Comparison of ENCODE assay signal across 9 cellular contexts in the genomic region with DNA sequence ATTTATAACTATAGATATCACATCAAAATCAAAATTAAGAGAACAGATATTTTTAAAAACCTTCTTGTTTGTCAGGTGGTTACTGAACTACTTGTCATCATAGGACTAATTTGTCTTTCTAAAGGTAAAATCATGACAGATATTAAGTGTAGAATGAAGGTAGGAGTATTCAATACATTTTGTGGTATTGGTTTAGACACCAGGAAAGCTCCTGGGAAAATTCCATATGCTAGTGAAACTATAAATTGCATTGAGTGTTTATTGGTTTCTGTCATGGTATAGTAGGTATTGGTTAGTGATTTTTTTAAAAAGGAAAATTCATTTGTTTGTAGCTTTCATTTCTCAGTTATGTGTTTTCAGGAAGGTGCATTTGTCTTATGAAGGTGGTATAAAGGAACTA.
"Had no signal": no experiment of that assay in that cellular context is flagged by ENCODE, and none has a peak within 500 bp of the region (broad histone marks: within the 10 kb centered on the region; RNA-seq: fewer than 3 reads in every experiment).

No MANE protein-coding gene starts in this region.

- FAIRE-seq: HepG2, HTR-8/SVneo, K562 had no signal

- H3K4me3 Mint-ChIP-seq: IgD-negative memory B cell had no signal

- H3K4me3 ChIP-seq: K562 had no signal

- H3K4me2 ChIP-seq: KMS-11 had no signal

- H3K27ac Mint-ChIP-seq: IgD-negative memory B cell had no signal

- ATAC-seq: HepG2, K562 had no signal

- H3K27ac ChIP-seq: HL-60, KMS-11 had no signal

- H3K9ac ChIP-seq: KMS-11 had no signal

- H3K36me3 Mint-ChIP-seq: IgD-negative memory B cell had no signal

- DNase-seq: IMR-90, KBM-7, KG1 had no signal

- H3K27me3 Mint-ChIP-seq: IgD-negative memory B cell had no signal
